In the genomic region with DNA sequence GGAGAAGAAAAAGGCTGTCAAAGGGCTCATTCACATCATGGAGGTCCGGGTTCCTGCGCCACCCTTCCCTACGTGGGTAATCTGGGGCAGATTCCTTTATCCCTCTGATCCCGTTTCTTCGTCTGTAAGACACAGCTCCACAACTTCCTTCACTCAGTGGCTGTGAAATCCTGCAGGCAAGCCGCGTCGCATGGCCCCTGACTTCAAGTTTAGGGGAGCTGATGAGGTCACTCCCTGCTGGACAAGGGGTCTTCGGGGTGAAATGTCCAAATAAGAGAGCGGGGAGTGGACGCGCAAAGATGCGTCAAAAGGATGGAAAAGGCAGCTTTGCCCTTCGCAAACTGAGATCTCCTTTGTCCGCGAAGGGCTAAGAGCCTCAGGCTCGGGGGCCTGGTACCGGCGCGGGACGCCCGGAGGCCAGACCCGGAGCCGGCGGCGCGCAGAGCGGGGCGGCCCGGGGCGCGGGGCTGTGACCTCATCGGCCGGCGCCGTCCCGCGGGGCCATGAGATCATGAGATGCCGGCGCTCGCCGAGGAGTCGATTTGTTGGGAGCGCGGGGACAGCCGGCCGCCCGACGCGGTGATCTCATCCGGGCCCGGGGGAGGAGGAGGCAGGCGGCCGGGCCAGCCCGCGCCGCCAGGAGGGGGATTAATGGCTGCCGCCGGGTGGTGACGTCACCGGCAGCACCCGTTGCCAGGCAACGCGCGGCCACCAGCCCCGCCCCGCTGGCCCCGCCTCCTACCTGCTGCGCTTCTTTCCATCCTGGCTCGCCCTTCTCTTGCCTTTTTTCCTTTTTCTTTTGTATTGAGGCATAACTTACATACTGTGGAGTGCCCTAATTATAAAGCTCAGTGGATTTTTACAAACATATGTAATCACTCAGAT, we compare ENCODE assay signal across 1 cellular context.
TF ChIP-seq lines count a peak whose summit lies in the region.

No MANE protein-coding gene starts in this region.

TF ChIP-seq in GM12878, 131 proteins besides CTCF, POLR2A, EP300 and RAD21 (continued from another document and continues in another):
- TF ChIP-seq, protein P1, sequence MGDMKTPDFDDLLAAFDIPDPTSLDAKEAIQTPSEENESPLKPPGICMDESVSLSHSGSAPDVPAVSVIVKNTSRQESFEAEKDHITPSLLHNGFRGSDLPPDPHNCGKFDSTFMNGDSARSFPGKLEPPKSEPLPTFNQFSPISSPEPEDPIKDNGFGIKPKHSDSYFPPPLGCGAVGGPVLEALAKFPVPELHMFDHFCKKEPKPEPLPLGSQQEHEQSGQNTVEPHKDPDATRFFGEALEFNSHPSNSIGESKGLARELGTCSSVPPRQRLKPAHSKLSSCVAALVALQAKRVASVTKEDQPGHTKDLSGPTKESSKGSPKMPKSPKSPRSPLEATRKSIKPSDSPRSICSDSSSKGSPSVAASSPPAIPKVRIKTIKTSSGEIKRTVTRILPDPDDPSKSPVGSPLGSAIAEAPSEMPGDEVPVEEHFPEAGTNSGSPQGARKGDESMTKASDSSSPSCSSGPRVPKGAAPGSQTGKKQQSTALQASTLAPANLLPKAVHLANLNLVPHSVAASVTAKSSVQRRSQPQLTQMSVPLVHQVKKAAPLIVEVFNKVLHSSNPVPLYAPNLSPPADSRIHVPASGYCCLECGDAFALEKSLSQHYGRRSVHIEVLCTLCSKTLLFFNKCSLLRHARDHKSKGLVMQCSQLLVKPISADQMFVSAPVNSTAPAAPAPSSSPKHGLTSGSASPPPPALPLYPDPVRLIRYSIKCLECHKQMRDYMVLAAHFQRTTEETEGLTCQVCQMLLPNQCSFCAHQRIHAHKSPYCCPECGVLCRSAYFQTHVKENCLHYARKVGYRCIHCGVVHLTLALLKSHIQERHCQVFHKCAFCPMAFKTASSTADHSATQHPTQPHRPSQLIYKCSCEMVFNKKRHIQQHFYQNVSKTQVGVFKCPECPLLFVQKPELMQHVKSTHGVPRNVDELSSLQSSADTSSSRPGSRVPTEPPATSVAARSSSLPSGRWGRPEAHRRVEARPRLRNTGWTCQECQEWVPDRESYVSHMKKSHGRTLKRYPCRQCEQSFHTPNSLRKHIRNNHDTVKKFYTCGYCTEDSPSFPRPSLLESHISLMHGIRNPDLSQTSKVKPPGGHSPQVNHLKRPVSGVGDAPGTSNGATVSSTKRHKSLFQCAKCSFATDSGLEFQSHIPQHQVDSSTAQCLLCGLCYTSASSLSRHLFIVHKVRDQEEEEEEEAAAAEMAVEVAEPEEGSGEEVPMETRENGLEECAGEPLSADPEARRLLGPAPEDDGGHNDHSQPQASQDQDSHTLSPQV (IDR thresholded peaks at IDR 0.05): peak; percentile 73; the same call in 1 of the 2 replicates
- TF ChIP-seq, protein P2, sequence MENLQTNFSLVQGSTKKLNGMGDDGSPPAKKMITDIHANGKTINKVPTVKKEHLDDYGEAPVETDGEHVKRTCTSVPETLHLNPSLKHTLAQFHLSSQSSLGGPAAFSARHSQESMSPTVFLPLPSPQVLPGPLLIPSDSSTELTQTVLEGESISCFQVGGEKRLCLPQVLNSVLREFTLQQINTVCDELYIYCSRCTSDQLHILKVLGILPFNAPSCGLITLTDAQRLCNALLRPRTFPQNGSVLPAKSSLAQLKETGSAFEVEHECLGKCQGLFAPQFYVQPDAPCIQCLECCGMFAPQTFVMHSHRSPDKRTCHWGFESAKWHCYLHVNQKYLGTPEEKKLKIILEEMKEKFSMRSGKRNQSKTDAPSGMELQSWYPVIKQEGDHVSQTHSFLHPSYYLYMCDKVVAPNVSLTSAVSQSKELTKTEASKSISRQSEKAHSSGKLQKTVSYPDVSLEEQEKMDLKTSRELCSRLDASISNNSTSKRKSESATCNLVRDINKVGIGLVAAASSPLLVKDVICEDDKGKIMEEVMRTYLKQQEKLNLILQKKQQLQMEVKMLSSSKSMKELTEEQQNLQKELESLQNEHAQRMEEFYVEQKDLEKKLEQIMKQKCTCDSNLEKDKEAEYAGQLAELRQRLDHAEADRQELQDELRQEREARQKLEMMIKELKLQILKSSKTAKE (IDR thresholded peaks at IDR 0.05; ENCODE audit: low read depth, poor library complexity, severe bottlenecking): no peak
- TF ChIP-seq SMARCA5 (IDR thresholded peaks at IDR 0.05) (peak; percentile 63; the same call in 1 of the 2 replicates), CREB1 (IDR thresholded peaks at IDR 0.05; ENCODE audit: low read depth) (peak; percentile 96), TARDBP (IDR thresholded peaks at IDR 0.05; ENCODE audit: borderline replicate concordance) (no peak), NR2C1 (IDR thresholded peaks at IDR 0.05) (peak; percentile 60), CHD2 (IDR thresholded peaks at IDR 0.05; ENCODE audit: borderline replicate concordance, low read depth, low read length) (0 out of 2 replicates have a peak, but pooled peaks have one; percentile 41), EED (IDR thresholded peaks at IDR 0.05; ENCODE audit: low read depth) (no peak), ZBED1 (IDR thresholded peaks at IDR 0.05; ENCODE audit: borderline replicate concordance) (no peak), SUPT20H (IDR thresholded peaks at IDR 0.05; ENCODE audit: borderline replicate concordance, control insufficient read depth, low read depth, low read length) (no peak), FOXK2 (IDR thresholded peaks at IDR 0.05) (no peak), ZNF274 (IDR thresholded peaks at IDR 0.05; ENCODE audit: insufficient read depth, insufficient read length) (no peak), PAX5 (IDR thresholded peaks at IDR 0.05; ENCODE audit: borderline replicate concordance, low read depth, low read length) (no peak), NR2C2 (IDR thresholded peaks at IDR 0.05; ENCODE audit: borderline replicate concordance, control insufficient read depth, insufficient read length, low read depth) (no peak), SMAD5 (IDR thresholded peaks at IDR 0.05; ENCODE audit: low read depth) (no peak), IRF4 (IDR thresholded peaks at IDR 0.05; ENCODE audit: low read depth, low read length) (no peak), GATAD2B (conservative IDR thresholded peaks at IDR 0.05; ENCODE audit: low read depth) (peak; percentile 83), ZSCAN29 (IDR thresholded peaks at IDR 0.05) (peak; percentile 44; the same call in 1 of the 2 replicates), SREBF2 (IDR thresholded peaks at IDR 0.05; ENCODE audit: low read length) (no peak), STAT3 (IDR thresholded peaks at IDR 0.05; ENCODE audit: low read depth, low read length) (no peak), HCFC1 (IDR thresholded peaks at IDR 0.05; ENCODE audit: low read length) (peak; percentile 65), SIX5 (IDR thresholded peaks at IDR 0.05; ENCODE audit: low read depth, low read length, severe bottlenecking) (peak; percentile 35), KLF5 (IDR thresholded peaks at IDR 0.05; ENCODE audit: partially characterized antibody) (peak; percentile 72), ESRRA (IDR thresholded peaks at IDR 0.05; ENCODE audit: low read length) (no peak), SMAD1 (IDR thresholded peaks at IDR 0.05; ENCODE audit: low read depth, partially characterized antibody) (no peak), POLR2AphosphoS2 (IDR thresholded peaks at IDR 0.05; ENCODE audit: low read depth, low read length) (no peak), IKZF2 (IDR thresholded peaks at IDR 0.05) (no peak), MEF2B (IDR thresholded peaks at IDR 0.05; ENCODE audit: partially characterized antibody, poor library complexity, severe bottlenecking) (peak; percentile 53), LARP7 (IDR thresholded peaks at IDR 0.05) (peak; percentile 96), POLR2AphosphoS5 (IDR thresholded peaks at IDR 0.05; ENCODE audit: low read length) (peak; percentile 63; the same call in 1 of the 2 replicates)
- TF ChIP-seq, protein P3, sequence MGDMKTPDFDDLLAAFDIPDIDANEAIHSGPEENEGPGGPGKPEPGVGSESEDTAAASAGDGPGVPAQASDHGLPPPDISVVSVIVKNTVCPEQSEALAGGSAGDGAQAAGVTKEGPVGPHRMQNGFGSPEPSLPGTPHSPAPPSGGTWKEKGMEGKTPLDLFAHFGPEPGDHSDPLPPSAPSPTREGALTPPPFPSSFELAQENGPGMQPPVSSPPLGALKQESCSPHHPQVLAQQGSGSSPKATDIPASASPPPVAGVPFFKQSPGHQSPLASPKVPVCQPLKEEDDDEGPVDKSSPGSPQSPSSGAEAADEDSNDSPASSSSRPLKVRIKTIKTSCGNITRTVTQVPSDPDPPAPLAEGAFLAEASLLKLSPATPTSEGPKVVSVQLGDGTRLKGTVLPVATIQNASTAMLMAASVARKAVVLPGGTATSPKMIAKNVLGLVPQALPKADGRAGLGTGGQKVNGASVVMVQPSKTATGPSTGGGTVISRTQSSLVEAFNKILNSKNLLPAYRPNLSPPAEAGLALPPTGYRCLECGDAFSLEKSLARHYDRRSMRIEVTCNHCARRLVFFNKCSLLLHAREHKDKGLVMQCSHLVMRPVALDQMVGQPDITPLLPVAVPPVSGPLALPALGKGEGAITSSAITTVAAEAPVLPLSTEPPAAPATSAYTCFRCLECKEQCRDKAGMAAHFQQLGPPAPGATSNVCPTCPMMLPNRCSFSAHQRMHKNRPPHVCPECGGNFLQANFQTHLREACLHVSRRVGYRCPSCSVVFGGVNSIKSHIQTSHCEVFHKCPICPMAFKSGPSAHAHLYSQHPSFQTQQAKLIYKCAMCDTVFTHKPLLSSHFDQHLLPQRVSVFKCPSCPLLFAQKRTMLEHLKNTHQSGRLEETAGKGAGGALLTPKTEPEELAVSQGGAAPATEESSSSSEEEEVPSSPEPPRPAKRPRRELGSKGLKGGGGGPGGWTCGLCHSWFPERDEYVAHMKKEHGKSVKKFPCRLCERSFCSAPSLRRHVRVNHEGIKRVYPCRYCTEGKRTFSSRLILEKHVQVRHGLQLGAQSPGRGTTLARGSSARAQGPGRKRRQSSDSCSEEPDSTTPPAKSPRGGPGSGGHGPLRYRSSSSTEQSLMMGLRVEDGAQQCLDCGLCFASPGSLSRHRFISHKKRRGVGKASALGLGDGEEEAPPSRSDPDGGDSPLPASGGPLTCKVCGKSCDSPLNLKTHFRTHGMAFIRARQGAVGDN (IDR thresholded peaks at IDR 0.05): peak; percentile 53; the same call in 1 of the 2 replicates
- TF ChIP-seq, protein P4, sequence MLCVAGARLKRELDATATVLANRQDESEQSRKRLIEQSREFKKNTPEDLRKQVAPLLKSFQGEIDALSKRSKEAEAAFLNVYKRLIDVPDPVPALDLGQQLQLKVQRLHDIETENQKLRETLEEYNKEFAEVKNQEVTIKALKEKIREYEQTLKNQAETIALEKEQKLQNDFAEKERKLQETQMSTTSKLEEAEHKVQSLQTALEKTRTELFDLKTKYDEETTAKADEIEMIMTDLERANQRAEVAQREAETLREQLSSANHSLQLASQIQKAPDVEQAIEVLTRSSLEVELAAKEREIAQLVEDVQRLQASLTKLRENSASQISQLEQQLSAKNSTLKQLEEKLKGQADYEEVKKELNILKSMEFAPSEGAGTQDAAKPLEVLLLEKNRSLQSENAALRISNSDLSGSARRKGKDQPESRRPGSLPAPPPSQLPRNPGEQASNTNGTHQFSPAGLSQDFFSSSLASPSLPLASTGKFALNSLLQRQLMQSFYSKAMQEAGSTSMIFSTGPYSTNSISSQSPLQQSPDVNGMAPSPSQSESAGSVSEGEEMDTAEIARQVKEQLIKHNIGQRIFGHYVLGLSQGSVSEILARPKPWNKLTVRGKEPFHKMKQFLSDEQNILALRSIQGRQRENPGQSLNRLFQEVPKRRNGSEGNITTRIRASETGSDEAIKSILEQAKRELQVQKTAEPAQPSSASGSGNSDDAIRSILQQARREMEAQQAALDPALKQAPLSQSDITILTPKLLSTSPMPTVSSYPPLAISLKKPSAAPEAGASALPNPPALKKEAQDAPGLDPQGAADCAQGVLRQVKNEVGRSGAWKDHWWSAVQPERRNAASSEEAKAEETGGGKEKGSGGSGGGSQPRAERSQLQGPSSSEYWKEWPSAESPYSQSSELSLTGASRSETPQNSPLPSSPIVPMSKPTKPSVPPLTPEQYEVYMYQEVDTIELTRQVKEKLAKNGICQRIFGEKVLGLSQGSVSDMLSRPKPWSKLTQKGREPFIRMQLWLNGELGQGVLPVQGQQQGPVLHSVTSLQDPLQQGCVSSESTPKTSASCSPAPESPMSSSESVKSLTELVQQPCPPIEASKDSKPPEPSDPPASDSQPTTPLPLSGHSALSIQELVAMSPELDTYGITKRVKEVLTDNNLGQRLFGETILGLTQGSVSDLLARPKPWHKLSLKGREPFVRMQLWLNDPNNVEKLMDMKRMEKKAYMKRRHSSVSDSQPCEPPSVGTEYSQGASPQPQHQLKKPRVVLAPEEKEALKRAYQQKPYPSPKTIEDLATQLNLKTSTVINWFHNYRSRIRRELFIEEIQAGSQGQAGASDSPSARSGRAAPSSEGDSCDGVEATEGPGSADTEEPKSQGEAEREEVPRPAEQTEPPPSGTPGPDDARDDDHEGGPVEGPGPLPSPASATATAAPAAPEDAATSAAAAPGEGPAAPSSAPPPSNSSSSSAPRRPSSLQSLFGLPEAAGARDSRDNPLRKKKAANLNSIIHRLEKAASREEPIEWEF (IDR thresholded peaks at IDR 0.05; ENCODE audit: insufficient replicate concordance, low read depth, low read length): no peak
- TF ChIP-seq, protein P5, sequence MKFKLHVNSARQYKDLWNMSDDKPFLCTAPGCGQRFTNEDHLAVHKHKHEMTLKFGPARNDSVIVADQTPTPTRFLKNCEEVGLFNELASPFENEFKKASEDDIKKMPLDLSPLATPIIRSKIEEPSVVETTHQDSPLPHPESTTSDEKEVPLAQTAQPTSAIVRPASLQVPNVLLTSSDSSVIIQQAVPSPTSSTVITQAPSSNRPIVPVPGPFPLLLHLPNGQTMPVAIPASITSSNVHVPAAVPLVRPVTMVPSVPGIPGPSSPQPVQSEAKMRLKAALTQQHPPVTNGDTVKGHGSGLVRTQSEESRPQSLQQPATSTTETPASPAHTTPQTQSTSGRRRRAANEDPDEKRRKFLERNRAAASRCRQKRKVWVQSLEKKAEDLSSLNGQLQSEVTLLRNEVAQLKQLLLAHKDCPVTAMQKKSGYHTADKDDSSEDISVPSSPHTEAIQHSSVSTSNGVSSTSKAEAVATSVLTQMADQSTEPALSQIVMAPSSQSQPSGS (IDR thresholded peaks at IDR 0.05; ENCODE audit: low read length): peak; percentile 74
- TF ChIP-seq, protein P6, sequence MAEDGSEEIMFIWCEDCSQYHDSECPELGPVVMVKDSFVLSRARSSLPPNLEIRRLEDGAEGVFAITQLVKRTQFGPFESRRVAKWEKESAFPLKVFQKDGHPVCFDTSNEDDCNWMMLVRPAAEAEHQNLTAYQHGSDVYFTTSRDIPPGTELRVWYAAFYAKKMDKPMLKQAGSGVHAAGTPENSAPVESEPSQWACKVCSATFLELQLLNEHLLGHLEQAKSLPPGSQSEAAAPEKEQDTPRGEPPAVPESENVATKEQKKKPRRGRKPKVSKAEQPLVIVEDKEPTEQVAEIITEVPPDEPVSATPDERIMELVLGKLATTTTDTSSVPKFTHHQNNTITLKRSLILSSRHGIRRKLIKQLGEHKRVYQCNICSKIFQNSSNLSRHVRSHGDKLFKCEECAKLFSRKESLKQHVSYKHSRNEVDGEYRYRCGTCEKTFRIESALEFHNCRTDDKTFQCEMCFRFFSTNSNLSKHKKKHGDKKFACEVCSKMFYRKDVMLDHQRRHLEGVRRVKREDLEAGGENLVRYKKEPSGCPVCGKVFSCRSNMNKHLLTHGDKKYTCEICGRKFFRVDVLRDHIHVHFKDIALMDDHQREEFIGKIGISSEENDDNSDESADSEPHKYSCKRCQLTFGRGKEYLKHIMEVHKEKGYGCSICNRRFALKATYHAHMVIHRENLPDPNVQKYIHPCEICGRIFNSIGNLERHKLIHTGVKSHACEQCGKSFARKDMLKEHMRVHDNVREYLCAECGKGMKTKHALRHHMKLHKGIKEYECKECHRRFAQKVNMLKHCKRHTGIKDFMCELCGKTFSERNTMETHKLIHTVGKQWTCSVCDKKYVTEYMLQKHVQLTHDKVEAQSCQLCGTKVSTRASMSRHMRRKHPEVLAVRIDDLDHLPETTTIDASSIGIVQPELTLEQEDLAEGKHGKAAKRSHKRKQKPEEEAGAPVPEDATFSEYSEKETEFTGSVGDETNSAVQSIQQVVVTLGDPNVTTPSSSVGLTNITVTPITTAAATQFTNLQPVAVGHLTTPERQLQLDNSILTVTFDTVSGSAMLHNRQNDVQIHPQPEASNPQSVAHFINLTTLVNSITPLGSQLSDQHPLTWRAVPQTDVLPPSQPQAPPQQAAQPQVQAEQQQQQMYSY (CRISPR knock-in tag; IDR thresholded peaks at IDR 0.05): 0 out of 2 replicates have a peak, but pooled peaks have one; percentile 62
